In the genomic region with DNA sequence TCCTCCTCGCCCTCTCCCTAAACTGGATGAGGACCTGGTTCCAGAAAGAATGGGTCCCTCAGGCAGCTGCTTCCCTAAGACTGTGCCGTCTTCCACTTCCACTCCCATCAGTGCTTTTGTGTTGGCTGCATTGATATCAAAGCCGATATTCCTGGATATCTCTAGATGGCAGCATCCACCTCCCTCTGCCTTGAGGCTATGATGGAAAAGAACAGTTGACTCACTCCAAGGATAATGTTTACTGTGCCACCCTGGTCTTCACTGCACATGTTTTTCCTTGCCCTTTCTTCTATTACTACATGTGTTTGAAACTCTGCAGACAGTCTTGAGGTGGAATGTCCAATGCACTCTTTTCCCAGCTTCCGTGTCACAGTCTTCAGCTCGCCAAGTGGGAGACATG, we compare ENCODE assay signal across 9 cellular contexts.
A peak's percentile ranks its signal among the peaks of the same experiment; 100 is the strongest.
DNase-seq lines count a peak whose midpoint lies in the region; ATAC-seq and TF ChIP-seq lines count a peak whose summit lies in the region.
"Had no signal": no experiment of that assay in that cellular context is flagged by ENCODE, and none has a peak within 500 bp of the region (broad histone marks: within the 10 kb centered on the region; RNA-seq: fewer than 3 reads in every experiment).

No MANE protein-coding gene starts in this region.

- H3K36me3 ChIP-seq in gastroesophageal sphincter, result no peaks in the 10 kb centered on the region

- H3K4me3 Mint-ChIP-seq in osteocyte (ENCODE audit: unreplicated experiment), result no peak overlapping the region
- H3K4me3 Mint-ChIP-seq: activated naive CD8-positive, alpha-beta T cell had no signal

- ATAC-seq in GM19324 (IDR thresholded peaks at IDR 0.05; ENCODE audit: low FRiP score, unreplicated experiment) (no peak), gastroesophageal sphincter (no peak), HG02852 (IDR thresholded peaks at IDR 0.05; ENCODE audit: unreplicated experiment) (no peak)

- no peak overlapping the region for H3K27ac ChIP-seq in gastroesophageal sphincter

- DNase-seq in EH (ENCODE audit: low read depth), result peak; percentile 57
- peak; percentile 87 for DNase-seq in NCI-H69 (lab: John Stamatoyannopoulos, UW)
- DNase-seq in epithelial cell of proximal tubule (ENCODE audit: low read depth), result no peak
- DNase-seq in osteocyte (ENCODE audit: extremely low spot score, unreplicated experiment), result no peak
- DNase-seq in HuH-7.5 (ENCODE audit: low spot score), result no peak

- peaks cover 14% of the 10 kb centered on the region for H3K27me3 ChIP-seq in gastroesophageal sphincter

- H3K4me1 Mint-ChIP-seq in osteocyte (ENCODE audit: unreplicated experiment), result peaks cover 9% of the 10 kb centered on the region

- no peaks in the 10 kb centered on the region for H3K9me3 Mint-ChIP-seq in osteocyte (ENCODE audit: unreplicated experiment)

- no peak for TF ChIP-seq EP300 in gastroesophageal sphincter (IDR thresholded peaks at IDR 0.05)

- no peaks in the 10 kb centered on the region for H3K4me1 ChIP-seq in gastroesophageal sphincter

- TF ChIP-seq CTCF in epithelial cell of proximal tubule (conservative IDR thresholded peaks at IDR 0.05; ENCODE audit: low read depth, low read length) (peak; percentile 64), osteocyte (IDR thresholded peaks at IDR 0.05) (peak; percentile 52), gastroesophageal sphincter (IDR thresholded peaks at IDR 0.05) (peak in 2 of 4 experiments; percentile 14 to 36)

- H3K9me3 ChIP-seq in gastroesophageal sphincter, result no peaks in the 10 kb centered on the region

- no peak for TF ChIP-seq POLR2A in gastroesophageal sphincter (IDR thresholded peaks at IDR 0.05)

- WGBS in gastroesophageal sphincter (ENCODE audit: low coverage in 1 of 2), 2 donors, result 41 to 48% methylated on average over 3 to 4 of the region's 5 CpGs

- no peak overlapping the region for H3K4me3 ChIP-seq in epithelial cell of proximal tubule (ENCODE audit: low read depth, low read length)
- H3K4me3 ChIP-seq in gastroesophageal sphincter, result no peak overlapping the region

- no peak overlapping the region for H3K27ac Mint-ChIP-seq in osteocyte (ENCODE audit: unreplicated experiment)
- H3K27ac Mint-ChIP-seq: activated naive CD8-positive, alpha-beta T cell had no signal

- H3K36me3 Mint-ChIP-seq in osteocyte (ENCODE audit: unreplicated experiment), result no peaks in the 10 kb centered on the region
- H3K36me3 Mint-ChIP-seq: activated naive CD8-positive, alpha-beta T cell had no signal

- H3K27me3 Mint-ChIP-seq in osteocyte (ENCODE audit: unreplicated experiment), result peaks cover 54% of the 10 kb centered on the region

Comparison
In these comparisons a context has a peak if more than half of its experiments do, and no peak if none do; other contexts are left out.
1. DNase-seq: peak in EH (single experiment) and NCI-H69 (single experiment); none in epithelial cell of proximal tubule (single experiment), osteocyte (single experiment) and HuH-7.5 (single experiment).